Comparison of ENCODE assay signal across 8 cellular contexts in genomic region chr7:36115448-36116321, GRCh38. TPM values are rescaled to one million over a fixed set of nuclear protein-coding genes. Genes with fewer than 3 reads are reported as not detected.
DNase-seq lines count a peak whose midpoint lies in the region; ATAC-seq and FAIRE-seq lines count a peak whose summit lies in the region.

No MANE protein-coding gene starts in this region.

- 51 to 53% (median 52%) methylated on average over 9 of the region's 9 CpGs for WGBS in small intestine, 3 donors

- peak overlapping the region; percentile 66 to 68 for H3K27ac ChIP-seq in small intestine (ENCODE audit: low read depth in 1 of 2, low read length in 1 of 2)

- no peaks in the 10 kb centered on the region for H3K9me3 Mint-ChIP-seq in activated T-cell treated with anti-CD3 and anti-CD28 coated beads, Interleukin-2, amount 50 U/mL, for 24 hours

- peaks cover 4 to 5% of the 10 kb centered on the region in 2 donors for H3K4me1 ChIP-seq in small intestine (ENCODE audit: control insufficient read depth in 2 of 2, insufficient read depth in 1 of 2, low read depth in 1 of 2, low read length in 1 of 2)

- H3K9me3 ChIP-seq in small intestine (ENCODE audit: control insufficient read depth, low read depth), result no peaks in the 10 kb centered on the region

- FAIRE-seq in small intestine (lab: Jason Lieb, UNC), result no peak

- peaks cover 32% of the 10 kb centered on the region for H3K4me1 Mint-ChIP-seq in activated T-cell treated with anti-CD3 and anti-CD28 coated beads, Interleukin-2, amount 50 U/mL, for 24 hours (ENCODE audit: low read depth)

- ATAC-seq in GM18499 (IDR thresholded peaks at IDR 0.05; ENCODE audit: insufficient read depth, unreplicated experiment), result peak; percentile 99
- peak; percentile 100 for ATAC-seq in HG02610 (IDR thresholded peaks at IDR 0.05; ENCODE audit: unreplicated experiment)

- DNase-seq in NCI-H345 (lab: John Stamatoyannopoulos, UW), result peak; percentile 42
- DNase-seq in activated T-cell treated with anti-CD3 and anti-CD28 coated beads, Interleukin-2, amount 50 U/mL, for 24 hours, result peak; percentile 83
- peak; percentile 25 for DNase-seq in germinal center (ENCODE audit: low spot score)
- DNase-seq in small intestine, result peak; percentile 97
- no peak for DNase-seq in NCI-H2227 (lab: John Stamatoyannopoulos, UW; ENCODE audit: unreplicated experiment)
- DNase-seq in HUDEP-2 (lab: John Stamatoyannopoulos, UW; ENCODE audit: unreplicated experiment in 76 of 76), result no peak

- peaks cover 40% of the 10 kb centered on the region for H3K27me3 Mint-ChIP-seq in activated T-cell treated with anti-CD3 and anti-CD28 coated beads, Interleukin-2, amount 50 U/mL, for 24 hours

- H3K36me3 ChIP-seq in small intestine (ENCODE audit: control insufficient read depth in 2 of 2, insufficient read depth in 2 of 2, low read length in 2 of 2), result no peaks in the 10 kb centered on the region

- H3K4me3 ChIP-seq in small intestine (ENCODE audit: low read depth in 1 of 2, low read length in 2 of 2), result no peak overlapping the region

- no peaks in the 10 kb centered on the region for H3K27me3 ChIP-seq in small intestine (ENCODE audit: control insufficient read depth in 2 of 2, insufficient read depth in 2 of 2, low read length in 2 of 2)

- H3K27ac Mint-ChIP-seq in activated T-cell treated with anti-CD3 and anti-CD28 coated beads, Interleukin-2, amount 50 U/mL, for 24 hours, result peak overlapping the region; percentile 86

- no peaks in the 10 kb centered on the region for H3K36me3 Mint-ChIP-seq in activated T-cell treated with anti-CD3 and anti-CD28 coated beads, Interleukin-2, amount 50 U/mL, for 24 hours (ENCODE audit: low read depth)

- H3K4me3 Mint-ChIP-seq in activated T-cell treated with anti-CD3 and anti-CD28 coated beads, Interleukin-2, amount 50 U/mL, for 24 hours, result peak overlapping the region; percentile 50

RNA-seq across cellular contexts. Expression of gene EEPD1, which starts 37.4 kb away (rescaled TPM):
- polyA plus RNA-seq in small intestine, result 100 to 1,000 TPM in 2 of 3 donors, 10 to 100 TPM in 1; 18.3 to 175 (median 154) TPM

Comparison
In these comparisons a context has a peak if more than half of its experiments do, and no peak if none do; other contexts are left out.
1. DNase-seq: peak in NCI-H345 (single experiment), activated T-cell treated with anti-CD3 and anti-CD28 coated beads, Interleukin-2, amount 50 U/mL, for 24 hours (single experiment), germinal center (single experiment) and small intestine (single experiment); none in NCI-H2227 (single experiment) and HUDEP-2 (0 of 76).